In genomic region chr11:90476442-90477007, GRCh38 we compare ENCODE assay signal across 9 cellular contexts.
A peak's percentile ranks its signal among the peaks of the same experiment; 100 is the strongest.
DNase-seq lines count a peak whose midpoint lies in the region; ATAC-seq, FAIRE-seq and TF ChIP-seq lines count a peak whose summit lies in the region.
"Had no signal": no experiment of that assay in that cellular context is flagged by ENCODE, and none has a peak within 500 bp of the region (broad histone marks: within the 10 kb centered on the region; RNA-seq: fewer than 3 reads in every experiment).

No MANE protein-coding gene starts in this region.

- no peaks in the 10 kb centered on the region for H3K36me3 Mint-ChIP-seq in activated CD4-positive, alpha-beta memory T cell treated with anti-CD3 and anti-CD28 coated beads for 36 hours

- no peak overlapping the region for H3K4me3 Mint-ChIP-seq in activated CD4-positive, alpha-beta memory T cell treated with anti-CD3 and anti-CD28 coated beads for 36 hours

- H3K27me3 ChIP-seq in GM06990 (replicated peaks; ENCODE audit: control insufficient read depth, insufficient read depth, low read length): no peaks in the 10 kb centered on the region

- H3K9me3 Mint-ChIP-seq in activated CD4-positive, alpha-beta memory T cell treated with anti-CD3 and anti-CD28 coated beads for 36 hours: no peaks in the 10 kb centered on the region

- CTCF ChIA-PET in activated CD4-positive, alpha-beta memory T cell treated with anti-CD3 and anti-CD28 coated beads for 36 hours (lab: Charles Lee): no interaction called here

- no peak overlapping the region for H3K9ac ChIP-seq in kidney (ENCODE audit: low read length in 2 of 2)

- peak; percentile 51 for TF ChIP-seq CTCF in GM06990 (IDR thresholded peaks at IDR 0.05; ENCODE audit: insufficient read depth, low read length, poor library complexity, severe bottlenecking)
- peak; percentile 61 for TF ChIP-seq CTCF in NB4 (IDR thresholded peaks at IDR 0.05; ENCODE audit: low read depth, low read length)
- TF ChIP-seq CTCF in kidney (IDR thresholded peaks at IDR 0.05; ENCODE audit: borderline replicate concordance, extremely low read depth, insufficient read depth): peak; percentile 65

- no peaks in the 10 kb centered on the region for H3K4me1 Mint-ChIP-seq in activated CD4-positive, alpha-beta memory T cell treated with anti-CD3 and anti-CD28 coated beads for 36 hours (ENCODE audit: low read depth)

- TF ChIP-seq POLR2A in NB4 (IDR thresholded peaks at IDR 0.05; ENCODE audit: extremely low read depth, insufficient read length): no peak

- H3K9me3 ChIP-seq in kidney (ENCODE audit: control insufficient read depth in 1 of 2, low read length in 2 of 2): no peaks in the 10 kb centered on the region
- H3K9me3 ChIP-seq: thoracic aorta had no signal

- ATAC-seq in GM21360 (IDR thresholded peaks at IDR 0.05; ENCODE audit: unreplicated experiment): peak; percentile 75
- no peak for ATAC-seq in HG03439 (IDR thresholded peaks at IDR 0.05; ENCODE audit: unreplicated experiment)
- ATAC-seq in HG02571 (IDR thresholded peaks at IDR 0.05; ENCODE audit: unreplicated experiment): no peak

- H3K36me3 ChIP-seq in GM06990 (ENCODE audit: control insufficient read depth, insufficient read depth, low read length) (no peaks in the 10 kb centered on the region), kidney (ENCODE audit: control insufficient read depth in 1 of 2, insufficient read depth in 2 of 2, low read length in 2 of 2) (no peaks in the 10 kb centered on the region)
- H3K36me3 ChIP-seq: thoracic aorta had no signal

- H3K27me3 Mint-ChIP-seq in activated CD4-positive, alpha-beta memory T cell treated with anti-CD3 and anti-CD28 coated beads for 36 hours: no peaks in the 10 kb centered on the region

- no peak overlapping the region for H3K27ac ChIP-seq in kidney (ENCODE audit: low read depth in 2 of 2, low read length in 2 of 2)
- H3K27ac ChIP-seq: thoracic aorta had no signal

- POLR2A ChIA-PET in activated CD4-positive, alpha-beta memory T cell treated with anti-CD3 and anti-CD28 coated beads for 36 hours (lab: Charles Lee): no interaction called here

- intact Hi-C loops in activated CD4-positive, alpha-beta memory T cell treated with anti-CD3 and anti-CD28 coated beads for 36 hours (cut with micrococcal nuclease): no loop called here
- intact Hi-C loops in kidney (cut with DNase I): no loop called here

- DNase-seq in GM06990 (ENCODE audit: extremely low read depth, insufficient read length): peak; percentile 10
- peak; percentile 71 for DNase-seq in NB4 (ENCODE audit: low read depth)
- DNase-seq in activated CD4-positive, alpha-beta memory T cell treated with anti-CD3 and anti-CD28 coated beads for 36 hours: peak; percentile 32
- no peak for DNase-seq in kidney
- no peak for DNase-seq in activated CD4-positive, CD25-positive, alpha-beta regulatory T cell (lab: John Stamatoyannopoulos, UW)

- no peaks in the 10 kb centered on the region for H3K4me1 ChIP-seq in kidney (ENCODE audit: control insufficient read depth in 1 of 2, insufficient read depth in 1 of 2, low read depth in 1 of 2, low read length in 2 of 2)

- H3K27ac Mint-ChIP-seq in activated CD4-positive, alpha-beta memory T cell treated with anti-CD3 and anti-CD28 coated beads for 36 hours: no peak overlapping the region

- no peak overlapping the region for H3K4me3 ChIP-seq in GM06990 (replicated peaks; ENCODE audit: low read depth, low read length)
- H3K4me3 ChIP-seq in NB4 (ENCODE audit: low read depth, low read length): no peak overlapping the region
- no peak overlapping the region for H3K4me3 ChIP-seq in kidney (ENCODE audit: low read length in 2 of 2)
- H3K4me3 ChIP-seq: thoracic aorta had no signal

- FAIRE-seq in kidney (lab: Jason Lieb, UNC): peak; percentile 35

Comparison
In these comparisons a context has a peak if more than half of its experiments do, and no peak if none do; other contexts are left out.
1. DNase-seq: peak in GM06990 (single experiment), NB4 (single experiment) and activated CD4-positive, alpha-beta memory T cell treated with anti-CD3 and anti-CD28 coated beads for 36 hours (single experiment); none in kidney (single experiment) and activated CD4-positive, CD25-positive, alpha-beta regulatory T cell (0 of 4).
2. Peak in every context shown above with its lines, with median percentiles within 50 percentile points of each other: CTCF ChIP-seq.